In the genomic region with DNA sequence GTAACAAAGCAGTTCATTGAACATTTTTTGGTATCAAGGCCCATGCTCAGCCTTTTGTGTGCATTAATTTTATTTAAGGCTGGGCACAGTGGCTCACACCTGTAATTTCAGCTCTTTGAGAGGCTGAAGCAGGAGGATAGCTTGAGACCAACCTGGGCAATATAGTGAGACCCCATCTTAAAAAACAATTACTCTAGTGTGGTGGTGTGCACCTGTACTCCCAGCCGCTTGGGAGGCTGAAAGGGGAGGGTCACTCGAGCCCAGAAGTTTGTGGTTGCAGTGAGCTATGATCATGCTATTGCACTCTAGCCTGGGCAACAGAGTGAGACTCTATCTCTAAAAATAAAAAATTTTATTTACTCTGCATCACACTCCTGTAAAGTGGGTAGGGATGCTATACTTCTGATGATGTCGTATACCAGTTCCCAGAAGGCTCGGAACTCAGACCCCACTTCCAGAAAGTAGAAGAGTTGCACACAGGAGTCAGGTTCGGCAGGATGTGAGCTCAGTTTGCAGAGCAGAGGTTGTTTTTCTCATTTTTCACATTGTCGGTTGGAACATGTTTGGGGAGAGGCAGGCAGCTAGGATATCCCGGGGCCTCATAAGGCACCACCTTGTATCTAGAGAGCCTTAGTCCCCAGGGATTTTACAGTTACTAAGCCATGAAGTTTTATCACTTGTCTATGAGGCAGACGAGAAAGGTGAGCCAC, we compare ENCODE assay signal across 15 cellular contexts.
DNase-seq lines count a peak whose midpoint lies in the region; ATAC-seq and TF ChIP-seq lines count a peak whose summit lies in the region.
"Had no signal": no experiment of that assay in that cellular context is flagged by ENCODE, and none has a peak within 500 bp of the region (broad histone marks: within the 10 kb centered on the region; RNA-seq: fewer than 3 reads in every experiment).

No MANE protein-coding gene starts in this region.

- no peak overlapping the region for H3K4me3 ChIP-seq in left ventricle myocardium inferior
- no peak overlapping the region for H3K4me3 ChIP-seq in lower lobe of right lung
- no peak overlapping the region for H3K4me3 ChIP-seq in upper lobe of right lung
- H3K4me3 ChIP-seq: SJSA1 had no signal

- no peaks in the 10 kb centered on the region for H3K9me3 ChIP-seq in left ventricle myocardium inferior (replicated peaks)
- H3K9me3 ChIP-seq in lower lobe of right lung: no peaks in the 10 kb centered on the region
- no peaks in the 10 kb centered on the region for H3K9me3 ChIP-seq in upper lobe of right lung
- H3K9me3 ChIP-seq: BE2C, SJSA1 had no signal

- H3K27ac ChIP-seq in left ventricle myocardium inferior (replicated peaks) (peak overlapping the region; percentile 71), lower lobe of right lung (peak overlapping the region; percentile 46), upper lobe of right lung (peak overlapping the region; percentile 43)
- H3K27ac ChIP-seq: SJSA1 had no signal

- CTCF ChIA-PET in activated CD8-positive, alpha-beta T cell treated with anti-CD3 and anti-CD28 coated beads for 36 hours (lab: Charles Lee): interaction anchor here (3.0 kb wide), 1 partner anchor 9 kb away, joined by 13 read pairs; no protein-coding TSS in a partner anchor

- intact Hi-C loops in left ventricle myocardium inferior (cut with micrococcal nuclease) (no loop called here), Right ventricle myocardium superior (cut with DNase I) (no loop called here), lower lobe of right lung (cut with DNase I) (no loop called here), upper lobe of right lung (cut with DNase I) (no loop called here)
- intact Hi-C loops in activated CD8-positive, alpha-beta T cell treated with anti-CD3 and anti-CD28 coated beads for 36 hours (cut with micrococcal nuclease): no loop called here

- DNase-seq in left ventricle myocardium inferior (no peak), Right ventricle myocardium superior (no peak), lower lobe of right lung (no peak), upper lobe of right lung (no peak), NOMO-1 treated with dmso at 0.1 percent for 144 hours (lab: John Stamatoyannopoulos, UW; ENCODE audit: unreplicated experiment) (no peak)
- DNase-seq in activated CD8-positive, alpha-beta T cell treated with anti-CD3 and anti-CD28 coated beads for 36 hours: no peak
- DNase-seq: BE2C; Karpas-422; kidney glomerular epithelial cell; NCI-H524; stimulated activated naive CD4-positive, alpha-beta T cell had no signal

- POLR2A ChIA-PET in activated CD8-positive, alpha-beta T cell treated with anti-CD3 and anti-CD28 coated beads for 36 hours (lab: Charles Lee): interaction anchor here (0.9 to 1.1 kb wide), 5 partner anchors 9 to 106 kb away, joined by 3 to 4 read pairs (median 3); no protein-coding TSS in a partner anchor

- TF ChIP-seq CTCF in left ventricle myocardium inferior (IDR thresholded peaks at IDR 0.05; ENCODE audit: borderline replicate concordance) (no peak), lower lobe of right lung (IDR thresholded peaks at IDR 0.05) (no peak), upper lobe of right lung (IDR thresholded peaks at IDR 0.05) (no peak)
- no peak for TF ChIP-seq CTCF in activated CD8-positive, alpha-beta T cell treated with anti-CD3 and anti-CD28 coated beads for 36 hours (IDR thresholded peaks at IDR 0.05)

- no peaks in the 10 kb centered on the region for H3K27me3 ChIP-seq in left ventricle myocardium inferior (ENCODE audit: low read depth)
- no peaks in the 10 kb centered on the region for H3K27me3 ChIP-seq in lower lobe of right lung (ENCODE audit: low read depth)
- H3K27me3 ChIP-seq in upper lobe of right lung: no peaks in the 10 kb centered on the region
- H3K27me3 ChIP-seq: BE2C, SJSA1 had no signal

- H3K4me1 ChIP-seq in left ventricle myocardium inferior (peaks cover 68% of the 10 kb centered on the region), lower lobe of right lung (peaks cover 59% of the 10 kb centered on the region), upper lobe of right lung (peaks cover 47% of the 10 kb centered on the region)

- H3K4me3 Mint-ChIP-seq in activated CD8-positive, alpha-beta T cell treated with anti-CD3 and anti-CD28 coated beads for 36 hours: peak overlapping the region; percentile 13

- peak overlapping the region; percentile 76 for H3K27ac Mint-ChIP-seq in activated CD8-positive, alpha-beta T cell treated with anti-CD3 and anti-CD28 coated beads for 36 hours

- peaks cover 64% of the 10 kb centered on the region for H3K4me1 Mint-ChIP-seq in activated CD8-positive, alpha-beta T cell treated with anti-CD3 and anti-CD28 coated beads for 36 hours (ENCODE audit: low read depth)

- H3K36me3 ChIP-seq in left ventricle myocardium inferior (no peaks in the 10 kb centered on the region), lower lobe of right lung (no peaks in the 10 kb centered on the region), upper lobe of right lung (no peaks in the 10 kb centered on the region)
- H3K36me3 ChIP-seq: SJSA1 had no signal

- H3K27me3 Mint-ChIP-seq in activated CD8-positive, alpha-beta T cell treated with anti-CD3 and anti-CD28 coated beads for 36 hours: no peaks in the 10 kb centered on the region

- H3K9me3 Mint-ChIP-seq in activated CD8-positive, alpha-beta T cell treated with anti-CD3 and anti-CD28 coated beads for 36 hours: no peaks in the 10 kb centered on the region

- no peak for ATAC-seq in Right ventricle myocardium superior (ENCODE audit: poor library complexity)
- no peak for ATAC-seq in activated CD8-positive, alpha-beta T cell treated with anti-CD3 and anti-CD28 coated beads for 36 hours
- no peak for ATAC-seq in lower lobe of right lung
- ATAC-seq in upper lobe of right lung: no peak
- ATAC-seq in GM21825 (IDR thresholded peaks at IDR 0.05; ENCODE audit: unreplicated experiment): no peak
- no peak for ATAC-seq in HG02981 (IDR thresholded peaks at IDR 0.05; ENCODE audit: unreplicated experiment)
- ATAC-seq: HCT116 had no signal

- H3K36me3 Mint-ChIP-seq in activated CD8-positive, alpha-beta T cell treated with anti-CD3 and anti-CD28 coated beads for 36 hours (ENCODE audit: low read depth): peaks cover 34% of the 10 kb centered on the region
